3 cellular contexts compared by ENCODE assay signal in genomic region chr3:128505771-128506170, GRCh38.
TF ChIP-seq lines count a peak whose summit lies in the region.

No MANE protein-coding gene starts in this region.

TF ChIP-seq in SK-N-SH, 30 proteins besides CTCF, POLR2A, EP300 and RAD21 (continued from another document):
- TF ChIP-seq USF1 (IDR thresholded peaks at IDR 0.05; ENCODE audit: borderline replicate concordance, low read depth) (peak; percentile 51; the same call in 1 of the 2 replicates), YY1 (IDR thresholded peaks at IDR 0.05; ENCODE audit: low read depth) (no peak)
TF ChIP-seq in SK-N-SH: peak in this region for 1.

TF ChIP-seq in SK-N-SH treated with all-trans-retinoic acid at 6 μM for 48 hours, 23 proteins besides CTCF, POLR2A, EP300 and RAD21 (continued from another document):
- TF ChIP-seq POU6F1 (CRISPR knock-in tag; IDR thresholded peaks at IDR 0.05; ENCODE audit: borderline replicate concordance, low read depth) (no peak), ESRRG (CRISPR knock-in tag; IDR thresholded peaks at IDR 0.05) (no peak), CREB5 (CRISPR knock-in tag; IDR thresholded peaks at IDR 0.05; ENCODE audit: low read depth) (no peak), GLIS3 (CRISPR knock-in tag; IDR thresholded peaks at IDR 0.05) (no peak), ISL1 (CRISPR knock-in tag; IDR thresholded peaks at IDR 0.05) (no peak), RARB (CRISPR knock-in tag; IDR thresholded peaks at IDR 0.05) (no peak), TCF4 (CRISPR knock-in tag; IDR thresholded peaks at IDR 0.05; ENCODE audit: borderline replicate concordance) (no peak)

TF ChIP-seq in WTC11, 78 proteins besides CTCF, POLR2A, EP300 and RAD21 (continued from another document):
- TF ChIP-seq STAT6 (CRISPR knock-in tag; conservative IDR thresholded peaks at IDR 0.05; ENCODE audit: low read depth) (no peak), USF1 (CRISPR knock-in tag; IDR thresholded peaks at IDR 0.05) (peak; percentile 65), SMAD4 (CRISPR knock-in tag; IDR thresholded peaks at IDR 0.05) (no peak), NR2C2 (CRISPR knock-in tag; IDR thresholded peaks at IDR 0.05) (no peak), GRHL2 (CRISPR knock-in tag; IDR thresholded peaks at IDR 0.05; ENCODE audit: insufficient replicate concordance, severe bottlenecking) (no peak), AR (CRISPR knock-in tag; IDR thresholded peaks at IDR 0.05) (no peak), CDX4 (CRISPR knock-in tag; IDR thresholded peaks at IDR 0.05; ENCODE audit: borderline replicate concordance) (no peak), NFYB (CRISPR knock-in tag; conservative IDR thresholded peaks at IDR 0.05; ENCODE audit: low read depth) (peak; percentile 84), CREB1 (CRISPR knock-in tag; IDR thresholded peaks at IDR 0.05) (no peak), MXD4 (CRISPR knock-in tag; IDR thresholded peaks at IDR 0.05; ENCODE audit: borderline replicate concordance) (no peak), ZNF121 (CRISPR knock-in tag; IDR thresholded peaks at IDR 0.05) (no peak), ZNF138 (CRISPR knock-in tag; conservative IDR thresholded peaks at IDR 0.05) (no peak), USF2 (CRISPR knock-in tag; IDR thresholded peaks at IDR 0.05) (peak; percentile 83), ERG (CRISPR knock-in tag; IDR thresholded peaks at IDR 0.05) (no peak), ZNF396 (CRISPR knock-in tag; IDR thresholded peaks at IDR 0.05; ENCODE audit: borderline replicate concordance) (no peak), TCF7 (CRISPR knock-in tag; IDR thresholded peaks at IDR 0.05; ENCODE audit: low read depth) (no peak), ZNF416 (CRISPR knock-in tag; IDR thresholded peaks at IDR 0.05) (no peak), ZNF281 (CRISPR knock-in tag; IDR thresholded peaks at IDR 0.05) (no peak), ARID4B (CRISPR knock-in tag; IDR thresholded peaks at IDR 0.05; ENCODE audit: borderline replicate concordance) (no peak)
